8 cellular contexts compared by ENCODE assay signal in genomic region chr18:50266248-50266704, GRCh38. TPM values are rescaled to one million over a fixed set of nuclear protein-coding genes. Genes with fewer than 3 reads are reported as not detected.
A peak's percentile ranks its signal among the peaks of the same experiment; 100 is the strongest.
DNase-seq lines count a peak whose midpoint lies in the region; ATAC-seq, FAIRE-seq and TF ChIP-seq lines count a peak whose summit lies in the region.

CFAP53 (minus strand) TSS chr18:50266495; CDS start chr18:50266404, 91 bp downstream.

- DNase-seq in H54 (ENCODE audit: insufficient read length, low spot score), result peak; percentile 82
- peak; percentile 29 for DNase-seq in SIG-M5 (lab: John Stamatoyannopoulos, UW)
- DNase-seq in activated gamma-delta T cell treated with anti-CD3 and anti-CD28 coated beads, Interleukin-2, amount 50 U/mL, for 16 hours (ENCODE audit: low read depth), result peak; percentile 78
- peak; percentile 77 for DNase-seq in stromal cell of bone marrow (ENCODE audit: low read depth)

- H3K4me3 ChIP-seq in Loucy (ENCODE audit: low read length, poor library complexity, severe bottlenecking) (peak within 1 kb of the TSS; percentile 71), gastroesophageal sphincter (peak within 1 kb of the TSS; percentile 53 to 69), neutrophil (ENCODE audit: low read depth in 1 of 2, low read length in 1 of 2) (peak within 1 kb of the TSS; percentile 77 to 79)

- no peak for TF ChIP-seq CTCF in Loucy (conservative IDR thresholded peaks at IDR 0.05; ENCODE audit: low read length)
- no peak for TF ChIP-seq CTCF in gastroesophageal sphincter (IDR thresholded peaks at IDR 0.05)
- no peak for TF ChIP-seq CTCF in neutrophil (IDR thresholded peaks at IDR 0.05)

- H3K36me3 ChIP-seq in ES-I3 (ENCODE audit: insufficient read depth, low read length), result peaks cover 6% of the 10 kb centered on the region; the same call in 1 of the 2 replicates
- peaks cover 19% of the 10 kb centered on the region; the same call in 1 of the 2 replicates for H3K36me3 ChIP-seq in Loucy (ENCODE audit: insufficient read depth, low read length)
- H3K36me3 ChIP-seq in gastroesophageal sphincter, result peaks cover 0 to 25% of the 10 kb centered on the region in 2 donors
- H3K36me3 ChIP-seq in neutrophil, result peaks cover 25% of the 10 kb centered on the region

- ATAC-seq in gastroesophageal sphincter, result peak; percentile 96

- no peaks in the 10 kb centered on the region for H3K4me1 ChIP-seq in ES-I3 (ENCODE audit: insufficient read depth, low read length)
- H3K4me1 ChIP-seq in Loucy (ENCODE audit: insufficient read depth, low read length, poor library complexity, severe bottlenecking), result peaks cover 12% of the 10 kb centered on the region
- H3K4me1 ChIP-seq in gastroesophageal sphincter, result peaks cover 0 to 26% (median 5%) of the 10 kb centered on the region in 3 donors
- peaks cover 23 to 40% of the 10 kb centered on the region in 2 experiments for H3K4me1 ChIP-seq in neutrophil (ENCODE audit: control insufficient read depth in 1 of 2, insufficient read depth in 1 of 2, low read depth in 1 of 2, low read length in 1 of 2)

- FAIRE-seq in H54 (lab: Jason Lieb, UNC), result no peak

- no peaks in the 10 kb centered on the region for H4K20me1 ChIP-seq in Loucy (ENCODE audit: insufficient read depth, low read length, poor library complexity, severe bottlenecking)

- TF ChIP-seq POLR2A in H54 (IDR thresholded peaks at IDR 0.05; ENCODE audit: low read depth, low read length), result no peak
- TF ChIP-seq POLR2A in gastroesophageal sphincter (IDR thresholded peaks at IDR 0.05), result no peak

- H3F3A ChIP-seq in Loucy (ENCODE audit: low read depth), result no peaks in the 10 kb centered on the region

- H3K9me2 ChIP-seq in Loucy (replicated peaks; ENCODE audit: low read depth, low read length), result no peaks in the 10 kb centered on the region

- H3K4me2 ChIP-seq in Loucy (ENCODE audit: low read depth, low read length, poor library complexity, severe bottlenecking), result peak within 1 kb of the TSS; percentile 84

- TF ChIP-seq EP300 in gastroesophageal sphincter (IDR thresholded peaks at IDR 0.05), result no peak

- H2AFZ ChIP-seq in Loucy (ENCODE audit: low read length), result peak within 1 kb of the TSS; percentile 58; the same call in 1 of the 2 replicates

- H3K9ac ChIP-seq in ES-I3 (ENCODE audit: low read depth, low read length), result peak within 1 kb of the TSS; percentile 53; the same call in 1 of the 2 replicates
- no peak within 1 kb of the TSS for H3K9ac ChIP-seq in Loucy (ENCODE audit: low read depth, low read length, poor library complexity, severe bottlenecking)

- peak within 1 kb of the TSS in 3 of 4 donors; percentile 26 to 55 (median 32) for H3K27ac ChIP-seq in gastroesophageal sphincter
- H3K27ac ChIP-seq in neutrophil, result peak within 1 kb of the TSS; percentile 43

- H3K27me3 ChIP-seq in Loucy (ENCODE audit: insufficient read depth, low read length, poor library complexity, severe bottlenecking) (no peaks in the 10 kb centered on the region), gastroesophageal sphincter (no peaks in the 10 kb centered on the region), neutrophil (peaks cover 34% of the 10 kb centered on the region)

- no peaks in the 10 kb centered on the region for H3K9me3 ChIP-seq in ES-I3 (ENCODE audit: control insufficient read depth, insufficient read depth, low read length)
- H3K9me3 ChIP-seq in Loucy (ENCODE audit: insufficient read depth, low read depth, low read length), result no peaks in the 10 kb centered on the region
- no peaks in the 10 kb centered on the region for H3K9me3 ChIP-seq in gastroesophageal sphincter
- no peaks in the 10 kb centered on the region for H3K9me3 ChIP-seq in neutrophil

- no peaks in the 10 kb centered on the region for H3K79me2 ChIP-seq in Loucy (ENCODE audit: insufficient read depth, low read length)

- 0 to 2% methylated on average over 6 to 7 of the region's 37 CpGs for WGBS in gastroesophageal sphincter (ENCODE audit: low coverage in 1 of 2), 2 donors

RNA-seq across cellular contexts. Expression of gene CFAP53, which starts in this region (rescaled TPM):
- under 1 TPM in 1 of 4 donors, not detected in 3; 0.45 TPM for total RNA-seq in gastroesophageal sphincter

Comparison
In these comparisons a context has a peak if more than half of its experiments do, and no peak if none do; other contexts are left out.
1. Peak in every context shown above with its lines: DNase-seq, ATAC-seq, H3K4me3 ChIP-seq and H3K27ac ChIP-seq.
2. Peak in ATAC-seq, H3K4me3 ChIP-seq and H3K27ac ChIP-seq in gastroesophageal sphincter; RNA of the gene not detected or under 1 TPM.
3. DNase-seq: peak in every context shown above with its lines; median percentile 82 in H54; 78 in activated gamma-delta T cell treated with anti-CD3 and anti-CD28 coated beads, Interleukin-2, amount 50 U/mL, for 16 hours; 77 in stromal cell of bone marrow; 29 in SIG-M5.